In the genomic region with DNA sequence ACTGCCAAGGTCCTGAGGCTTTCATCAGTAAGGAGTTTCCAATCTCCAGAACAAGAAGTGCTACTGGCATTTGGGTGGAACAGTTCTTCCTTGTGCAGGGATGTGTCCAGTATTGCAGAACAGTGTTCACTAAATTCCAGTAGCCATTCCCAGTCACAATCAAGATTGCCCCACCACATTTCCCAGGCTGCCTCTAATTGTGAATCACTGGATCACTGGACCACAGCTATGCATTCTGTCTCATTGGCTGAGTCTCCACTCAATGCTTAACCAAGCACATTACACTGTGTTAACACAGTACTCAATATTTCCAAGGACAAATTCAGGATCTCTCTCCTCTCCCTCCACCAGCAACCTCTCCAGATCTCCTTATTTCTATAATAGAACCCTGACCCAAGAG, we compare ENCODE assay signal across 16 cellular contexts.
DNase-seq lines count a peak whose midpoint lies in the region; ATAC-seq and TF ChIP-seq lines count a peak whose summit lies in the region.
"Had no signal": no experiment of that assay in that cellular context is flagged by ENCODE, and none has a peak within 500 bp of the region (broad histone marks: within the 10 kb centered on the region; RNA-seq: fewer than 3 reads in every experiment).

No MANE protein-coding gene starts in this region.

- H2AFZ ChIP-seq in mammary epithelial cell (ENCODE audit: low read depth, low read length): no peak overlapping the region

- H3K4me3 ChIP-seq in mammary epithelial cell (replicated peaks in 1 of 3; ENCODE audit: insufficient read depth in 1 of 3, low read depth in 2 of 3, low read length in 3 of 3): no peak overlapping the region
- H3K4me3 ChIP-seq in stomach: no peak overlapping the region
- H3K4me3 ChIP-seq: BLaER1, thoracic aorta had no signal

- no peak overlapping the region for H3K4me3 Mint-ChIP-seq in WTC11
- no peak overlapping the region for H3K4me3 Mint-ChIP-seq in stimulated activated memory B cell treated with anti-CD40 and anti-IgM and Interleukin-4, amounts not matched to agents 10 μg/mL and 1 μg/mL and 100 μg/mL, for 72 hours
- H3K4me3 Mint-ChIP-seq: activated naive CD8-positive, alpha-beta T cell treated with anti-CD3 and anti-CD28 coated beads, Interleukin-2, amount 10 ng/mL, durations not matched to agents 7 days and 5 days had no signal

- POLR2A ChIA-PET in WTC11 (lab: Charles Lee): no interaction called here

- no peaks in the 10 kb centered on the region for H3K36me3 Mint-ChIP-seq in WTC11
- no peaks in the 10 kb centered on the region for H3K36me3 Mint-ChIP-seq in stimulated activated memory B cell treated with anti-CD40 and anti-IgM and Interleukin-4, amounts not matched to agents 10 μg/mL and 1 μg/mL and 100 μg/mL, for 72 hours
- H3K36me3 Mint-ChIP-seq: activated naive CD8-positive, alpha-beta T cell treated with anti-CD3 and anti-CD28 coated beads, Interleukin-2, amount 10 ng/mL, durations not matched to agents 7 days and 5 days had no signal

- H3K79me2 ChIP-seq in mammary epithelial cell (ENCODE audit: insufficient read depth, low read length): no peaks in the 10 kb centered on the region

- no peaks in the 10 kb centered on the region for H3K27me3 Mint-ChIP-seq in WTC11 (ENCODE audit: low read depth)
- H3K27me3 Mint-ChIP-seq in stimulated activated memory B cell treated with anti-CD40 and anti-IgM and Interleukin-4, amounts not matched to agents 10 μg/mL and 1 μg/mL and 100 μg/mL, for 72 hours: peaks cover 26% of the 10 kb centered on the region

- ATAC-seq in WTC11: no peak
- no peak for ATAC-seq in stimulated activated memory B cell treated with anti-CD40 and anti-IgM and Interleukin-4, amounts not matched to agents 10 μg/mL and 1 μg/mL and 100 μg/mL, for 72 hours

- dilution Hi-C loops in mammary epithelial cell (cut with HindIII; ENCODE audit: low sequenced_read_pairs): no loop called here

- H3K27ac ChIP-seq in mammary epithelial cell (ENCODE audit: insufficient read depth, low read depth, low read length): no peak overlapping the region
- no peak overlapping the region for H3K27ac ChIP-seq in stomach
- H3K27ac ChIP-seq: BLaER1, thoracic aorta had no signal

- H3K9me3 Mint-ChIP-seq in WTC11: no peaks in the 10 kb centered on the region
- no peaks in the 10 kb centered on the region for H3K9me3 Mint-ChIP-seq in stimulated activated memory B cell treated with anti-CD40 and anti-IgM and Interleukin-4, amounts not matched to agents 10 μg/mL and 1 μg/mL and 100 μg/mL, for 72 hours
- H3K9me3 Mint-ChIP-seq: activated naive CD8-positive, alpha-beta T cell treated with anti-CD3 and anti-CD28 coated beads, Interleukin-2, amount 10 ng/mL, durations not matched to agents 7 days and 5 days had no signal

- TF ChIP-seq CTCF in mammary epithelial cell (conservative IDR thresholded peaks at IDR 0.05 in 1 of 2, IDR thresholded peaks at IDR 0.05 in 1 of 2; ENCODE audit: extremely low read depth in 1 of 2, insufficient read depth in 1 of 2, low read depth in 1 of 2, low read length in 2 of 2) (no peak), stomach (IDR thresholded peaks at IDR 0.05) (no peak), WTC11 (IDR thresholded peaks at IDR 0.05) (no peak)

- no peaks in the 10 kb centered on the region for H3K4me1 ChIP-seq in mammary epithelial cell (ENCODE audit: insufficient read depth, low read length)
- H3K4me1 ChIP-seq in stomach: no peaks in the 10 kb centered on the region
- H3K4me1 ChIP-seq: BLaER1 had no signal

- H3K4me2 ChIP-seq in mammary epithelial cell (ENCODE audit: insufficient read depth, low read depth, low read length): no peak overlapping the region
- H3K4me2 ChIP-seq: BLaER1 had no signal

- no peaks in the 10 kb centered on the region for H3K36me3 ChIP-seq in mammary epithelial cell (ENCODE audit: insufficient read depth, low read length)
- no peaks in the 10 kb centered on the region for H3K36me3 ChIP-seq in stomach
- H3K36me3 ChIP-seq: BLaER1, thoracic aorta had no signal

- H4K20me1 ChIP-seq in mammary epithelial cell (ENCODE audit: insufficient read depth, low read length): no peaks in the 10 kb centered on the region
- H4K20me1 ChIP-seq: BLaER1 had no signal

- no peak overlapping the region for H3K27ac Mint-ChIP-seq in WTC11
- no peak overlapping the region for H3K27ac Mint-ChIP-seq in stimulated activated memory B cell treated with anti-CD40 and anti-IgM and Interleukin-4, amounts not matched to agents 10 μg/mL and 1 μg/mL and 100 μg/mL, for 72 hours
- H3K27ac Mint-ChIP-seq: activated naive CD8-positive, alpha-beta T cell treated with anti-CD3 and anti-CD28 coated beads, Interleukin-2, amount 10 ng/mL, durations not matched to agents 7 days and 5 days had no signal

- H3K9me3 ChIP-seq in mammary epithelial cell (replicated peaks; ENCODE audit: insufficient read depth, low read length) (no peaks in the 10 kb centered on the region), stomach (no peaks in the 10 kb centered on the region)
- H3K9me3 ChIP-seq: BLaER1, thoracic aorta had no signal

- no peak for TF ChIP-seq POLR2A in stomach (IDR thresholded peaks at IDR 0.05)

- DNase-seq in AG08396 (ENCODE audit: low spot score) (peak; percentile 12), HK-2 (ENCODE audit: unreplicated experiment) (peak; percentile 26), mammary epithelial cell (peak; percentile 40), kidney glomerular epithelial cell (lab: John Stamatoyannopoulos, UW) (peak; percentile 76), stomach (no peak), WTC11 (ENCODE audit: low spot score) (no peak), cerebellar nuclear complex (lab: John Stamatoyannopoulos, UW) (no peak)
- DNase-seq: activated CD8-positive, alpha-beta memory T cell treated with anti-CD3 and anti-CD28 coated beads, Interleukin-2, amount 50 U/mL, for 48 hours; activated naive CD8-positive, alpha-beta T cell treated with anti-CD3 and anti-CD28 coated beads, Interleukin-2, amount 10 ng/mL, durations not matched to agents 7 days and 5 days; dermis blood vessel endothelial cell; kidney; NCI-H1105 treated with DMSO at 0.1 percent for 48 hours; NCI-H510A had no signal

- no peak overlapping the region for H3K9ac ChIP-seq in mammary epithelial cell (ENCODE audit: insufficient read depth, low read length)
- H3K9ac ChIP-seq: BLaER1 had no signal

- in situ Hi-C loops in mammary epithelial cell (cut with MboI; ENCODE audit: low sequenced_read_pairs in 2 of 2): no loop called here

- no TSS peak for BruUV-seq in mammary epithelial cell (replicated peaks; lab: Mats Ljungman, UMichigan)

- H3K27me3 ChIP-seq in mammary epithelial cell (ENCODE audit: insufficient read depth, low read length) (no peaks in the 10 kb centered on the region), stomach (peaks cover 0 to 9% (median 0%) of the 10 kb centered on the region in 3 donors)
- H3K27me3 ChIP-seq: BLaER1 had no signal

- intact Hi-C loops in mammary epithelial cell (cut with micrococcal nuclease): no loop called here
- intact Hi-C loops in stomach (cut with DNase I; ENCODE audit: low total_unique reads): no loop called here

- no peak for TF ChIP-seq EP300 in stomach (IDR thresholded peaks at IDR 0.05)

- H3K4me1 Mint-ChIP-seq in WTC11: no peaks in the 10 kb centered on the region
- no peaks in the 10 kb centered on the region for H3K4me1 Mint-ChIP-seq in stimulated activated memory B cell treated with anti-CD40 and anti-IgM and Interleukin-4, amounts not matched to agents 10 μg/mL and 1 μg/mL and 100 μg/mL, for 72 hours
- H3K4me1 Mint-ChIP-seq: activated naive CD8-positive, alpha-beta T cell treated with anti-CD3 and anti-CD28 coated beads, Interleukin-2, amount 10 ng/mL, durations not matched to agents 7 days and 5 days had no signal

- CTCF ChIA-PET in mammary epithelial cell (lab: Charles Lee; ENCODE audit: low non-redundant PET) (no interaction called here), WTC11 (lab: Charles Lee) (no interaction called here)

TF ChIP-seq in WTC11, 78 proteins besides CTCF, POLR2A, EP300 and RAD21:
- TF ChIP-seq ZNF263 (CRISPR knock-in tag; IDR thresholded peaks at IDR 0.05; ENCODE audit: low read depth) (no peak), SMAD4 (CRISPR knock-in tag; IDR thresholded peaks at IDR 0.05) (no peak), ETV6 (CRISPR knock-in tag; IDR thresholded peaks at IDR 0.05) (no peak), TEAD1 (CRISPR knock-in tag; IDR thresholded peaks at IDR 0.05) (no peak)
TF ChIP-seq in WTC11: peak in this region for 0.

Comparison
In these comparisons a context has a peak if more than half of its experiments do, and no peak if none do; other contexts are left out.
1. DNase-seq: peak in AG08396 (single experiment), HK-2 (single experiment), mammary epithelial cell (single experiment) and kidney glomerular epithelial cell (single experiment); none in stomach (single experiment), WTC11 (single experiment) and cerebellar nuclear complex (0 of 2).